In genomic region chr13:77555246-77555645, GRCh38 we compare ENCODE assay signal across 24 cellular contexts. TPM values are rescaled to one million over a fixed set of nuclear protein-coding genes. Genes with fewer than 3 reads are reported as not detected.
"Had no signal": no experiment of that assay in that cellular context is flagged by ENCODE, and none has a peak within 500 bp of the region (broad histone marks: within the 10 kb centered on the region; RNA-seq: fewer than 3 reads in every experiment).

No MANE protein-coding gene starts in this region.

- FAIRE-seq: astrocyte, RCC 7860 had no signal

- H3K27ac ChIP-seq: cardiac muscle cell, SJSA1 had no signal

- ATAC-seq: activated T-cell treated with anti-CD3 and anti-CD28 coated beads, Interleukin-2, amount 50 U/mL, for 4 hours; PC-3 had no signal

- H3K9me3 ChIP-seq: MG63, SJSA1 had no signal

- H3K4me3 ChIP-seq: cardiac muscle cell, MG63, SJSA1 had no signal

- H3K4me1 ChIP-seq: SJSA1 had no signal

- H3K36me3 ChIP-seq: cardiac muscle cell, MG63, SJSA1 had no signal

- H3K27me3 ChIP-seq: MG63, SJSA1 had no signal

- DNase-seq: activated B cell treated with CpG ODN at 0.5 μM for 24 hours; activated CD4-positive, alpha-beta memory T cell treated with anti-CD3 and anti-CD28 coated beads for 36 hours; activated CD4-positive, alpha-beta T cell treated with anti-CD3 and anti-CD28 coated beads for 1 hour; activated CD4-positive, alpha-beta T cell treated with anti-CD3 and anti-CD28 coated beads, Interleukin-2, amount 10 ng/mL, durations not matched to agents 24 days and 14 days; activated CD8-positive, alpha-beta memory T cell treated with anti-CD3 and anti-CD28 coated beads for 24 hours; activated effector memory CD4-positive, alpha-beta T cell treated with anti-CD3 and anti-CD28 coated beads, Interleukin-2, amount 50 U/mL, for 16 hours; activated naive CD4-positive, alpha-beta T cell treated with Interleukin-2 at 50 U/mL for 16 hours; activated T-cell treated with anti-CD3 and anti-CD28 coated beads, Interleukin-2, amount 50 U/mL, for 4 hours; amygdala; KG1; MG63; MV-4-11; NCI-H1092 treated with DMSO at 0.1 percent for 48 hours; NCI-H146; NCI-H1930; NCI-H345; NCI-H510A; NCI-H526 treated with DMSO at 0.1 percent for 48 hours; PC-3; SHP77 had no signal

RNA-seq across cellular contexts. Expression of gene SCEL, which starts 19.7 kb away (rescaled TPM):
- total RNA-seq: activated B cell treated with CpG ODN at 0.5 μM for 24 hours; activated CD4-positive, alpha-beta memory T cell treated with anti-CD3 and anti-CD28 coated beads for 36 hours; activated CD4-positive, alpha-beta T cell treated with anti-CD3 and anti-CD28 coated beads, Interleukin-2, amount 10 ng/mL, durations not matched to agents 24 days and 14 days; activated T-cell treated with anti-CD3 and anti-CD28 coated beads, Interleukin-2, amount 50 U/mL, for 4 hours; cardiac muscle cell; SJSA1 had no signal
- polyA plus RNA-seq: cardiac muscle cell had no signal
